Comparison of ENCODE assay signal across 9 cellular contexts in the genomic region with DNA sequence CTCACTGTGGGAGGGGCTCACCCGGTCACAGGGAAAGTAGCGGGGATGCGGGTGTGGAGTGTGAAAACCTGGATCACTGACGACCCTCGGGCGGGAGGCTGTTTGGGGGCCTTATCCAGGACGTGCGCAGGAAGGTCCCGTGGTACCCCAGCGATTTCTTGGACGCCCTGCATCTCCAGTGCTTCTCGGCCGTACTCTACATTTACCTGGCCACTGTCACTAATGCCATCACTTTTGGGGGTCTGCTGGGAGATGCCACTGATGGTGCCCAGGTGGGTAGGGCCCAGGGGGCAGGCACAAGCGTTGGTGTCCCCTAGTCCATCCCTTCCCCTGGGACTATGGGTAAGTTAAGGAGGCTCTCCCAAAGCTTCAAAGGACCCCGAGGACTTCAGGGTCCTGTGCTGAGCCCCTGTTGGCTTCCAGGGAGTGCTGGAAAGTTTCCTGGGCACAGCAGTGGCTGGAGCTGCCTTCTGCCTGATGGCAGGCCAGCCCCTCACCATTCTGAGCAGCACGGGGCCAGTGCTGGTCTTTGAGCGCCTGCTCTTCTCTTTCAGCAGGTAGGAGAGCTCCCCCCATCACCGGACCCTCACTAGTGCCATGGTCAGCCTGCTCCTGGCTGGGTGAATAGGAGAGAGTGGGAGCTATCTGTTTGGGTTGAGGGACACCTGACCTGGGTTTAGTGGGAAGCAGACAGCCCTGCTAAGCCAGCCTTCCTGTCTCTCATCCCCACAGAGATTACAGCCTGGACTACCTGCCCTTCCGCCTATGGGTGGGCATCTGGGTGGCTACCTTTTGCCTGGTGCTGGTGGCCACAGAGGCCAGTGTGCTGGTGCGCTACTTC. TPM values are rescaled to one million over a fixed set of nuclear protein-coding genes. Genes with fewer than 3 reads are reported as not detected.
DNase-seq lines count a peak whose midpoint lies in the region; ATAC-seq and TF ChIP-seq lines count a peak whose summit lies in the region.
"Had no signal": no experiment of that assay in that cellular context is flagged by ENCODE, and none has a peak within 500 bp of the region (broad histone marks: within the 10 kb centered on the region; RNA-seq: fewer than 3 reads in every experiment).

No MANE protein-coding gene starts in this region.

- H3K9me3 ChIP-seq in iPS-18c (ENCODE audit: control insufficient read depth, insufficient read depth, low read length) (no peaks in the 10 kb centered on the region), stomach smooth muscle (ENCODE audit: control insufficient read depth in 2 of 2, low read length in 2 of 2) (no peaks in the 10 kb centered on the region), sigmoid colon (no peaks in the 10 kb centered on the region)

- H3K4me3 ChIP-seq in iPS-18c (ENCODE audit: insufficient read depth, low read depth, low read length) (peak overlapping the region; percentile 58), stomach smooth muscle (ENCODE audit: low read length in 2 of 2) (peak overlapping the region; percentile 31 to 69), sigmoid colon (peak overlapping the region in 2 of 4 donors; percentile 11 to 29)

- H3K4me1 ChIP-seq in stomach smooth muscle (ENCODE audit: control insufficient read depth, insufficient read depth, low read length): peaks cover 5% of the 10 kb centered on the region
- H3K4me1 ChIP-seq in sigmoid colon: peaks cover 0 to 6% (median 5%) of the 10 kb centered on the region in 4 donors

- no peak for ATAC-seq in activated T-cell treated with anti-CD3 and anti-CD28 coated beads, Interleukin-2, amount 50 U/mL, for 72 hours (replicated peaks in 1 of 2)
- no peak for ATAC-seq in HG02571 (IDR thresholded peaks at IDR 0.05; ENCODE audit: unreplicated experiment)

- DNase-seq in activated T-cell treated with anti-CD3 and anti-CD28 coated beads, Interleukin-2, amount 50 U/mL, for 72 hours: no peak
- DNase-seq in activated T-cell treated with anti-CD3 and anti-CD28 coated beads for 4 hours (no peak), NCI-H446 (lab: John Stamatoyannopoulos, UW) (no peak), sigmoid colon (no peak)
- DNase-seq in activated naive CD8-positive, alpha-beta T cell treated with anti-CD3 and anti-CD28 coated beads for 36 hours: no peak

- peak overlapping the region; percentile 84 to 87 for H3K4me3 Mint-ChIP-seq in activated T-cell treated with anti-CD3 and anti-CD28 coated beads, Interleukin-2, amount 50 U/mL, for 72 hours
- peak overlapping the region; percentile 72 for H3K4me3 Mint-ChIP-seq in activated naive CD8-positive, alpha-beta T cell treated with anti-CD3 and anti-CD28 coated beads for 36 hours

- no peak for TF ChIP-seq EP300 in sigmoid colon (IDR thresholded peaks at IDR 0.05)

- H3K27me3 ChIP-seq in stomach smooth muscle (ENCODE audit: control insufficient read depth in 1 of 2, insufficient read depth in 2 of 2, low read length in 2 of 2): no peaks in the 10 kb centered on the region
- no peaks in the 10 kb centered on the region for H3K27me3 ChIP-seq in sigmoid colon

- H3K27me3 Mint-ChIP-seq in activated T-cell treated with anti-CD3 and anti-CD28 coated beads, Interleukin-2, amount 50 U/mL, for 72 hours (ENCODE audit: low read depth): no peaks in the 10 kb centered on the region
- H3K27me3 Mint-ChIP-seq in activated naive CD8-positive, alpha-beta T cell treated with anti-CD3 and anti-CD28 coated beads for 36 hours: peaks cover 2% of the 10 kb centered on the region
- H3K27me3 Mint-ChIP-seq: CD4-positive, CD25-positive, alpha-beta regulatory T cell had no signal

- no peaks in the 10 kb centered on the region for H3K9me3 Mint-ChIP-seq in activated T-cell treated with anti-CD3 and anti-CD28 coated beads, Interleukin-2, amount 50 U/mL, for 72 hours
- H3K9me3 Mint-ChIP-seq in activated naive CD8-positive, alpha-beta T cell treated with anti-CD3 and anti-CD28 coated beads for 36 hours: no peaks in the 10 kb centered on the region
- H3K9me3 Mint-ChIP-seq: CD4-positive, CD25-positive, alpha-beta regulatory T cell had no signal

- H3K27ac Mint-ChIP-seq in activated T-cell treated with anti-CD3 and anti-CD28 coated beads, Interleukin-2, amount 50 U/mL, for 72 hours: no peak overlapping the region
- no peak overlapping the region for H3K27ac Mint-ChIP-seq in activated naive CD8-positive, alpha-beta T cell treated with anti-CD3 and anti-CD28 coated beads for 36 hours

- no peaks in the 10 kb centered on the region for H3K36me3 Mint-ChIP-seq in activated T-cell treated with anti-CD3 and anti-CD28 coated beads, Interleukin-2, amount 50 U/mL, for 72 hours (ENCODE audit: insufficient read depth in 2 of 2)
- no peaks in the 10 kb centered on the region for H3K36me3 Mint-ChIP-seq in activated naive CD8-positive, alpha-beta T cell treated with anti-CD3 and anti-CD28 coated beads for 36 hours
- H3K36me3 Mint-ChIP-seq: CD4-positive, CD25-positive, alpha-beta regulatory T cell had no signal

- TF ChIP-seq CTCF in sigmoid colon (IDR thresholded peaks at IDR 0.05): no peak

- H3K27ac ChIP-seq in stomach smooth muscle (ENCODE audit: low read length): no peak overlapping the region
- no peak overlapping the region for H3K27ac ChIP-seq in sigmoid colon

- WGBS in sigmoid colon, 2 donors: 66 to 70% methylated on average over 20 of the region's 20 CpGs

- H3K36me3 ChIP-seq in stomach smooth muscle (ENCODE audit: control insufficient read depth in 2 of 2, insufficient read depth in 2 of 2, low read length in 2 of 2) (no peaks in the 10 kb centered on the region), sigmoid colon (no peaks in the 10 kb centered on the region)

- peaks cover 6% of the 10 kb centered on the region for H3K4me1 Mint-ChIP-seq in activated T-cell treated with anti-CD3 and anti-CD28 coated beads, Interleukin-2, amount 50 U/mL, for 72 hours (ENCODE audit: low read depth)
- H3K4me1 Mint-ChIP-seq in activated naive CD8-positive, alpha-beta T cell treated with anti-CD3 and anti-CD28 coated beads for 36 hours: peaks cover 5% of the 10 kb centered on the region

- H3K9ac ChIP-seq in stomach smooth muscle (ENCODE audit: low read length in 2 of 2): no peak overlapping the region

- no peak for TF ChIP-seq POLR2A in sigmoid colon (IDR thresholded peaks at IDR 0.05)

- intact Hi-C loops in sigmoid colon (cut with DNase I): no loop called here

RNA-seq across cellular contexts. Expression of a gene that starts 3.9 kb away (rescaled TPM):
- total RNA-seq in activated T-cell treated with anti-CD3 and anti-CD28 coated beads, Interleukin-2, amount 50 U/mL, for 72 hours: under 1 TPM; 0.07 to 0.56 TPM
- not detected for total RNA-seq in activated naive CD8-positive, alpha-beta T cell treated with anti-CD3 and anti-CD28 coated beads for 36 hours
- not detected for total RNA-seq in sigmoid colon
- under 1 TPM in 1 of 3 donors, not detected in 2; 0.25 TPM for polyA plus RNA-seq in sigmoid colon
- total RNA-seq: CD4-positive, CD25-positive, alpha-beta regulatory T cell had no signal
- polyA plus RNA-seq: CD4-positive, CD25-positive, alpha-beta regulatory T cell had no signal

RNA-seq across cellular contexts. Expression of a gene that starts 17.4 kb away (rescaled TPM):
- 10 to 100 TPM in 1 of 2 donors, 1 to 10 TPM in 1; 9.6 to 13.6 TPM for total RNA-seq in activated T-cell treated with anti-CD3 and anti-CD28 coated beads, Interleukin-2, amount 50 U/mL, for 72 hours
- total RNA-seq in activated naive CD8-positive, alpha-beta T cell treated with anti-CD3 and anti-CD28 coated beads for 36 hours: 1 to 10 TPM; 5.7 TPM
- total RNA-seq in sigmoid colon: 10 to 100 TPM in 2 of 4 donors, 1 to 10 TPM in 2; 4.7 to 17.6 (median 10.4) TPM
- 10 to 100 TPM in 2 of 3 donors, 1 to 10 TPM in 1; 5.4 to 15.0 (median 11.6) TPM for polyA plus RNA-seq in sigmoid colon
- polyA plus RNA-seq: CD4-positive, CD25-positive, alpha-beta regulatory T cell had no signal

RNA-seq across cellular contexts. Expression of a gene that starts 37.8 kb away (rescaled TPM):
- 100 to 1,000 TPM; 122 to 140 TPM for total RNA-seq in activated T-cell treated with anti-CD3 and anti-CD28 coated beads, Interleukin-2, amount 50 U/mL, for 72 hours
- total RNA-seq in activated naive CD8-positive, alpha-beta T cell treated with anti-CD3 and anti-CD28 coated beads for 36 hours: 10 to 100 TPM; 86.7 to 89.6 TPM
- total RNA-seq in sigmoid colon: 100 to 1,000 TPM in 3 of 4 donors, 10 to 100 TPM in 1; 93.5 to 109 (median 106) TPM
- 10 to 100 TPM; 25.8 to 65.3 (median 26.6) TPM for polyA plus RNA-seq in sigmoid colon
